ENCODE assay signal across 15 cellular contexts in genomic region chr1:235941852-235942624, GRCh38.
DNase-seq lines count a peak whose midpoint lies in the region; ATAC-seq and TF ChIP-seq lines count a peak whose summit lies in the region.
"Had no signal": no experiment of that assay in that cellular context is flagged by ENCODE, and none has a peak within 500 bp of the region (broad histone marks: within the 10 kb centered on the region; RNA-seq: fewer than 3 reads in every experiment).

No MANE protein-coding gene starts in this region.

- H4K20me1 ChIP-seq in PC-3 (ENCODE audit: low read length): no peaks in the 10 kb centered on the region
- H4K20me1 ChIP-seq in smooth muscle cell (ENCODE audit: low read depth): no peaks in the 10 kb centered on the region

- no peak overlapping the region for H3K27ac Mint-ChIP-seq in naive thymus-derived CD4-positive, alpha-beta T cell
- H3K27ac Mint-ChIP-seq: CD4-positive, alpha-beta T cell had no signal

- H3F3A ChIP-seq in PC-3 (ENCODE audit: low read length, unreplicated experiment) (no peaks in the 10 kb centered on the region), smooth muscle cell (ENCODE audit: low read depth) (peaks cover 12% of the 10 kb centered on the region)

- 84% methylated on average over 12 of the region's 12 CpGs for WGBS in smooth muscle cell (ENCODE audit: low lambda C conversion rate)

- H3K4me1 Mint-ChIP-seq in naive thymus-derived CD4-positive, alpha-beta T cell: peaks cover 0 to 39% (median 13%) of the 10 kb centered on the region in 7 donors

- ATAC-seq in PC-3 (no peak), SK-N-SH treated with all-trans-retinoic acid at 6 μM for 48 hours (no peak)
- no peak for ATAC-seq in naive thymus-derived CD4-positive, alpha-beta T cell

- intact Hi-C loops in PC-3 (cut with micrococcal nuclease): no loop called here
- intact Hi-C loops in naive thymus-derived CD4-positive, alpha-beta T cell (cut with micrococcal nuclease): no loop called here

- POLR2A ChIA-PET in PC-3 (lab: Charles Lee; ENCODE audit: unreplicated experiment): no interaction called here
- POLR2A ChIA-PET in naive thymus-derived CD4-positive, alpha-beta T cell (lab: Charles Lee): interaction anchor here (1.2 kb wide), 1 partner anchor 18 kb away, joined by 3 read pairs; no protein-coding TSS in a partner anchor

- H3K9me3 Mint-ChIP-seq in naive thymus-derived CD4-positive, alpha-beta T cell: no peaks in the 10 kb centered on the region
- H3K9me3 Mint-ChIP-seq: CD4-positive, alpha-beta T cell had no signal

- H3K79me2 ChIP-seq in PC-3 (ENCODE audit: low read length) (no peaks in the 10 kb centered on the region), smooth muscle cell (ENCODE audit: low read depth) (no peaks in the 10 kb centered on the region)

- BruUV-seq in PC-3 (replicated peaks; lab: Mats Ljungman, UMichigan): no TSS peak

- no peaks in the 10 kb centered on the region for H3K9me2 ChIP-seq in PC-3 (replicated peaks; ENCODE audit: low read length)

- H3K4me3 Mint-ChIP-seq in naive thymus-derived CD4-positive, alpha-beta T cell: no peak overlapping the region
- H3K4me3 Mint-ChIP-seq: CD4-positive, alpha-beta T cell had no signal

- H3K4me2 ChIP-seq in PC-3 (ENCODE audit: low read length): no peak overlapping the region
- H3K4me2 ChIP-seq in smooth muscle cell: peak overlapping the region; percentile 72
- H3K4me2 ChIP-seq: KMS-11 had no signal

- H3K9me3 ChIP-seq in PC-3 (ENCODE audit: low read length): no peaks in the 10 kb centered on the region
- H3K9me3 ChIP-seq in smooth muscle cell (replicated peaks; ENCODE audit: low read depth): no peaks in the 10 kb centered on the region
- H3K9me3 ChIP-seq in naive thymus-derived CD4-positive, alpha-beta T cell (ENCODE audit: control insufficient read depth in 2 of 3, low read length in 3 of 3): no peaks in the 10 kb centered on the region

- H3K27me3 ChIP-seq in PC-3 (ENCODE audit: low read length) (no peaks in the 10 kb centered on the region), smooth muscle cell (ENCODE audit: low read depth) (no peaks in the 10 kb centered on the region)
- H3K27me3 ChIP-seq in naive thymus-derived CD4-positive, alpha-beta T cell (ENCODE audit: control insufficient read depth in 2 of 2, insufficient read depth in 2 of 2, low read length in 2 of 2): no peaks in the 10 kb centered on the region

- peaks cover 0 to 9% (median 0%) of the 10 kb centered on the region in 5 donors for H3K36me3 Mint-ChIP-seq in naive thymus-derived CD4-positive, alpha-beta T cell

- H3K4me3 ChIP-seq in PC-3 (ENCODE audit: low read length) (no peak overlapping the region), fibroblast of villous mesenchyme (ENCODE audit: low read depth, low read length) (no peak overlapping the region), smooth muscle cell (no peak overlapping the region)
- no peak overlapping the region for H3K4me3 ChIP-seq in naive thymus-derived CD4-positive, alpha-beta T cell (ENCODE audit: low read length)

- H3K27me3 Mint-ChIP-seq in naive thymus-derived CD4-positive, alpha-beta T cell: peaks cover 0 to 10% (median 0%) of the 10 kb centered on the region in 5 donors
- H3K27me3 Mint-ChIP-seq: CD4-positive, alpha-beta T cell had no signal

- H2AFZ ChIP-seq in PC-3 (ENCODE audit: low read length) (no peak overlapping the region), smooth muscle cell (ENCODE audit: low read depth) (peak overlapping the region; percentile 13)

- H3K4me1 ChIP-seq in PC-3 (ENCODE audit: insufficient read depth, low read length) (peaks cover 24% of the 10 kb centered on the region), smooth muscle cell (ENCODE audit: low read depth) (peaks cover 5% of the 10 kb centered on the region)
- H3K4me1 ChIP-seq in naive thymus-derived CD4-positive, alpha-beta T cell (ENCODE audit: control insufficient read depth in 2 of 2, insufficient read depth in 2 of 2, low read length in 2 of 2): peaks cover 0 to 13% of the 10 kb centered on the region in 2 donors

- CTCF ChIA-PET in PC-3 (lab: Charles Lee): no interaction called here
- CTCF ChIA-PET in naive thymus-derived CD4-positive, alpha-beta T cell (lab: Charles Lee): interaction anchor here (1.0 kb wide), 1 partner anchor 30 kb away, joined by 4 read pairs; no protein-coding TSS in a partner anchor

- H3K36me3 ChIP-seq in PC-3 (ENCODE audit: low read depth, low read length) (no peaks in the 10 kb centered on the region), smooth muscle cell (ENCODE audit: low read depth) (no peaks in the 10 kb centered on the region)
- H3K36me3 ChIP-seq in naive thymus-derived CD4-positive, alpha-beta T cell (ENCODE audit: control insufficient read depth in 2 of 3, insufficient read depth in 3 of 3, low read length in 3 of 3): no peaks in the 10 kb centered on the region

- DNase-seq in GM04503 (ENCODE audit: low read depth) (peak; percentile 65), PC-3 (no peak), fibroblast of villous mesenchyme (ENCODE audit: low read depth) (peak; percentile 93), smooth muscle cell (lab: John Stamatoyannopoulos, UW; ENCODE audit: unreplicated experiment) (no peak), NCI-H526 (lab: John Stamatoyannopoulos, UW) (no peak), T-helper 2 cell (no peak)
- no peak for DNase-seq in naive thymus-derived CD4-positive, alpha-beta T cell
- DNase-seq: activated CD4-positive, alpha-beta T cell treated with anti-CD3 and anti-CD28 coated beads for 4 hours; activated effector memory CD4-positive, alpha-beta T cell treated with Interleukin-2 at 50 U/mL for 16 hours; CD4-positive, alpha-beta T cell; islet precursor cell; stimulated activated CD4-positive, alpha-beta T cell treated with anti-CD3 and anti-CD28 coated beads, Interleukin-4, amount 100 ng/mL, for 24 hours; stimulated activated naive CD4-positive, alpha-beta T cell treated with Interleukin-2 at 50 U/mL for 16 hours had no signal

- peak overlapping the region; percentile 91; the same call in 1 of the 2 replicates for H3K27ac ChIP-seq in PC-3 (ENCODE audit: low read length)
- H3K27ac ChIP-seq in smooth muscle cell (ENCODE audit: low read depth): peak overlapping the region; percentile 88
- H3K27ac ChIP-seq in naive thymus-derived CD4-positive, alpha-beta T cell (ENCODE audit: low read depth, low read length): no peak overlapping the region
- H3K27ac ChIP-seq: KMS-11 had no signal

- no peak overlapping the region for H3K9ac ChIP-seq in PC-3 (ENCODE audit: low read length)
- H3K9ac ChIP-seq in smooth muscle cell (ENCODE audit: low read depth): peak overlapping the region; percentile 43
- H3K9ac ChIP-seq: KMS-11 had no signal

- TF ChIP-seq CTCF in PC-3 (conservative IDR thresholded peaks at IDR 0.05; ENCODE audit: low read depth, low read length): no peak
- no peak for TF ChIP-seq CTCF in fibroblast of villous mesenchyme (IDR thresholded peaks at IDR 0.05; ENCODE audit: insufficient read depth, low read depth, low read length)
- no peak for TF ChIP-seq CTCF in smooth muscle cell (IDR thresholded peaks at IDR 0.05; ENCODE audit: borderline replicate concordance, insufficient read depth, poor library complexity, severe bottlenecking)

TF ChIP-seq in SK-N-SH treated with all-trans-retinoic acid at 6 μM for 48 hours, 23 proteins besides CTCF, POLR2A, EP300 and RAD21 (continues in another document):
- TF ChIP-seq BACH2 (CRISPR knock-in tag; IDR thresholded peaks at IDR 0.05; ENCODE audit: borderline replicate concordance) (no peak), GLIS3 (CRISPR knock-in tag; IDR thresholded peaks at IDR 0.05) (no peak), PATZ1 (CRISPR knock-in tag; IDR thresholded peaks at IDR 0.05; ENCODE audit: borderline replicate concordance) (no peak), ZNF8 (CRISPR knock-in tag; IDR thresholded peaks at IDR 0.05) (no peak), ZNF70 (CRISPR knock-in tag; IDR thresholded peaks at IDR 0.05) (no peak), ARNTL (CRISPR knock-in tag; IDR thresholded peaks at IDR 0.05; ENCODE audit: borderline replicate concordance, low read depth) (no peak), RARB (CRISPR knock-in tag; IDR thresholded peaks at IDR 0.05) (no peak), CSDC2 (CRISPR knock-in tag; IDR thresholded peaks at IDR 0.05) (no peak), CREB5 (CRISPR knock-in tag; IDR thresholded peaks at IDR 0.05; ENCODE audit: low read depth) (no peak)

Comparison
In these comparisons a context has a peak if more than half of its experiments do, and no peak if none do; other contexts are left out.
1. DNase-seq: peak in GM04503 (single experiment) and fibroblast of villous mesenchyme (single experiment); none in PC-3 (single experiment), smooth muscle cell (single experiment), NCI-H526 (0 of 2), T-helper 2 cell (0 of 5) and naive thymus-derived CD4-positive, alpha-beta T cell (0 of 9).